10 cellular contexts compared by ENCODE assay signal in the genomic region with DNA sequence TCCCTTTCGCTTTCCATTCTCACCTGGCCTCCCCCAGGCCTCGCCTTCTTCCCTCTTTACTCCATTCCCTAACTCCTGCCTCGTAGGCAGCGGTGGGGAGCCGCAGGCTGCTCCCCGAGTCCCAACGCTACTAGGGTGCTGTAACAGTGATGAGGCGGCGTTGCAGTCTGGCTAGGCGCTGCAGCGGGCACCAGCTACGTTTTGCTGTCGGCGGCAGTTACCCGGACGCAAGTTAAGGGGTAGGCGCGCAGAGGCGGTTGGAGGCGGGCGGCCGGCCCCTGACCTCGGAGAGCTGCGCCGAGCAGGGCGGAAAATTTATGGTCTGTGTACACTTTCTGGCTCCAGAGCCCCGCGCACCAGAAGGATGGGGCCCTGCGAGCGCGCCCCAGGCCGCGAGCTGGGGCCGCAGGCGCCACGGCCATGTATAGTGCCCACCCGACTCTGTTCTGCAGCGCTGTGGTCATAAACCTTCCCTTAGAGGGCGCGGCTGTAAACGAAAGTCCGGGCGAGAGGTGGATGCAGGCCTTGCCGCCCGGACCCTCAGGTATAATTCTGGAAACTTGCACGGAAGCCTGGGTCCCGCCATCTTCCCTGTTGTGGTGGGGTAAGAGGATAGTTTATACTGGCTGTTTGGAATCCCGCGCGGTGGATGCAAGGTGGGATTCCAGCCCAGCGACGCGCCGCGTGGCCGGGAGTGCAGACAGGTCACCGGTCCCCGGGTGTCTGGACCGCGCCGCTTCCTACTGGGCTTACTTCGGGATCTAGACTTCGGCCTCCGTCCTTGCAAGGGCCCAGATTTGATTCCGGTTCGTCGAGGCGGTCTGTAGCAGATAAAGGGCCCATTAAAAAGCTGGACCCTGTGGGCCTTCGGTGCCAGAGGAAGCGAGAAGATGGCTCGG. TPM values are rescaled to one million over a fixed set of nuclear protein-coding genes. Genes with fewer than 3 reads are reported as not detected.
DNase-seq lines count a peak whose midpoint lies in the region; ATAC-seq and TF ChIP-seq lines count a peak whose summit lies in the region.
"Had no signal": no experiment of that assay in that cellular context is flagged by ENCODE, and none has a peak within 500 bp of the region (broad histone marks: within the 10 kb centered on the region; RNA-seq: fewer than 3 reads in every experiment).

No MANE protein-coding gene starts in this region.

- H3K9ac ChIP-seq in iPS-20b (ENCODE audit: low read depth, low read length), result no peak overlapping the region
- no peak overlapping the region for H3K9ac ChIP-seq in Karpas-422 (ENCODE audit: low read length)

- H4K20me1 ChIP-seq in Karpas-422 (ENCODE audit: insufficient read depth, low read depth, low read length), result no peaks in the 10 kb centered on the region

- ATAC-seq in body of pancreas (peak; percentile 51), GM21737 (IDR thresholded peaks at IDR 0.05; ENCODE audit: unreplicated experiment) (no peak), HG02981 (IDR thresholded peaks at IDR 0.05; ENCODE audit: unreplicated experiment) (no peak)

- intact Hi-C loops in body of pancreas (cut with DNase I), result no loop called here

- TF ChIP-seq POLR2A in body of pancreas (IDR thresholded peaks at IDR 0.05), result no peak

- no peak overlapping the region for H3K27ac ChIP-seq in body of pancreas
- no peak overlapping the region for H3K27ac ChIP-seq in iPS-20b (ENCODE audit: low read length)
- H3K27ac ChIP-seq in Karpas-422 (ENCODE audit: low read length), result no peak overlapping the region

- H3K27me3 ChIP-seq in body of pancreas (peaks cover 0 to 42% of the 10 kb centered on the region in 2 donors), iPS-20b (ENCODE audit: insufficient read depth, low read length) (peaks cover 82% of the 10 kb centered on the region), Karpas-422 (ENCODE audit: low read length) (no peaks in the 10 kb centered on the region)

- H3K36me3 ChIP-seq in body of pancreas (replicated peaks in 1 of 2; ENCODE audit: insufficient read depth in 1 of 2, low read depth in 2 of 2) (no peaks in the 10 kb centered on the region), iPS-20b (ENCODE audit: insufficient read depth, low read depth, low read length) (no peaks in the 10 kb centered on the region), Karpas-422 (ENCODE audit: insufficient read depth, low read length) (no peaks in the 10 kb centered on the region)

- H3K9me3 ChIP-seq in body of pancreas, result no peaks in the 10 kb centered on the region
- peaks cover 5% of the 10 kb centered on the region; the same call in 1 of the 2 replicates for H3K9me3 ChIP-seq in iPS-20b (ENCODE audit: insufficient read depth, low read depth, low read length)
- H3K9me3 ChIP-seq in Karpas-422 (ENCODE audit: low read length), result no peaks in the 10 kb centered on the region

- H3K9me2 ChIP-seq in Karpas-422 (replicated peaks; ENCODE audit: insufficient read depth, low read length), result no peaks in the 10 kb centered on the region

- H3K27me3 Mint-ChIP-seq in progenitor cell of endocrine pancreas, result peaks cover 99% of the 10 kb centered on the region

- no peak overlapping the region for H3K4me2 ChIP-seq in Karpas-422 (ENCODE audit: low read depth, low read length, poor library complexity, severe bottlenecking)

- no peaks in the 10 kb centered on the region for H3K79me2 ChIP-seq in Karpas-422 (ENCODE audit: low read length)

- no peaks in the 10 kb centered on the region for H3K4me1 Mint-ChIP-seq in progenitor cell of endocrine pancreas (ENCODE audit: low read depth)

- H3K27ac Mint-ChIP-seq in progenitor cell of endocrine pancreas, result no peak overlapping the region
- H3K27ac Mint-ChIP-seq: activated naive CD4-positive, alpha-beta T cell treated with anti-CD3 and anti-CD28 coated beads for 36 hours had no signal

- H2AFZ ChIP-seq in Karpas-422 (ENCODE audit: low read length), result no peak overlapping the region

- peaks cover 25% of the 10 kb centered on the region for H3K4me1 ChIP-seq in body of pancreas
- H3K4me1 ChIP-seq in iPS-20b (ENCODE audit: insufficient read depth, low read length), result no peaks in the 10 kb centered on the region
- H3K4me1 ChIP-seq in Karpas-422 (ENCODE audit: low read length), result no peaks in the 10 kb centered on the region

- peak overlapping the region; percentile 40 for H3K4me3 Mint-ChIP-seq in progenitor cell of endocrine pancreas (ENCODE audit: low read depth)
- H3K4me3 Mint-ChIP-seq: activated naive CD4-positive, alpha-beta T cell treated with anti-CD3 and anti-CD28 coated beads for 36 hours had no signal

- peaks cover 3% of the 10 kb centered on the region for H3K9me3 Mint-ChIP-seq in progenitor cell of endocrine pancreas (ENCODE audit: low read depth)

- no peaks in the 10 kb centered on the region for H3K36me3 Mint-ChIP-seq in progenitor cell of endocrine pancreas (ENCODE audit: insufficient read depth)

- TF ChIP-seq CTCF in body of pancreas (IDR thresholded peaks at IDR 0.05) (no peak), progenitor cell of endocrine pancreas (IDR thresholded peaks at IDR 0.05; ENCODE audit: unreplicated experiment) (no peak)

- peak; percentile 54 for DNase-seq in ELF-1 (ENCODE audit: low read depth, low spot score)
- DNase-seq in body of pancreas, result no peak
- DNase-seq in progenitor cell of endocrine pancreas (ENCODE audit: low spot score, unreplicated experiment), result no peak
- DNase-seq in Karpas-422, result no peak
- DNase-seq in NCI-H1436 (lab: John Stamatoyannopoulos, UW), result no peak
- DNase-seq: activated naive CD4-positive, alpha-beta T cell treated with anti-CD3 and anti-CD28 coated beads for 36 hours; head of caudate nucleus had no signal

- peak overlapping the region in 1 of 2 donors; percentile 25 for H3K4me3 ChIP-seq in body of pancreas
- peak overlapping the region; percentile 45; the same call in 1 of the 2 replicates for H3K4me3 ChIP-seq in iPS-20b (ENCODE audit: low read length)
- no peak overlapping the region for H3K4me3 ChIP-seq in Karpas-422 (ENCODE audit: low read length)

- 12 to 13% methylated on average over 31 to 69 of the region's 71 CpGs for WGBS in body of pancreas, 2 donors

RNA-seq across cellular contexts. Expression of gene HLX, which starts 15.0 kb away (rescaled TPM):
- total RNA-seq in body of pancreas, result 1 to 10 TPM; 1.6 to 1.8 TPM
- 0.48 and 0.53 TPM in 2 replicates for total RNA-seq in progenitor cell of endocrine pancreas
- not detected in 2 replicates for total RNA-seq in Karpas-422 (2014; rRNA removed; shearing (Covaris generic); ENCODE audit: low replicate concordance)
